Comparison of ENCODE assay signal across 17 cellular contexts in genomic region chr7:158188676-158189075, GRCh38.
DNase-seq lines count a peak whose midpoint lies in the region; ATAC-seq and TF ChIP-seq lines count a peak whose summit lies in the region.
"Had no signal": no experiment of that assay in that cellular context is flagged by ENCODE, and none has a peak within 500 bp of the region (broad histone marks: within the 10 kb centered on the region; RNA-seq: fewer than 3 reads in every experiment).

No MANE protein-coding gene starts in this region.

- CTCF ChIA-PET in CD4-positive, alpha-beta memory T cell (lab: Charles Lee; ENCODE audit: partially characterized antibody): no interaction called here

- no peak overlapping the region for H3K4me2 ChIP-seq in mesenchymal stem cell (ENCODE audit: low read length, poor library complexity, severe bottlenecking)
- H3K4me2 ChIP-seq: BLaER1 had no signal

- POLR2A ChIA-PET in CD4-positive, alpha-beta memory T cell (lab: Charles Lee; ENCODE audit: partially characterized antibody): no interaction called here

- no peaks in the 10 kb centered on the region for H3K4me1 Mint-ChIP-seq in endodermal cell
- no peaks in the 10 kb centered on the region for H3K4me1 Mint-ChIP-seq in CD4-positive, alpha-beta memory T cell
- H3K4me1 Mint-ChIP-seq: B cell; CD4-positive, CD25-positive, alpha-beta regulatory T cell; CD8-positive, alpha-beta memory T cell had no signal

- no peak overlapping the region for H3K14ac ChIP-seq in mesenchymal stem cell (ENCODE audit: low read length in 2 of 2)

- no peak overlapping the region for H2BK120ac ChIP-seq in mesenchymal stem cell (ENCODE audit: low read depth, low read length)

- H2BK12ac ChIP-seq in mesenchymal stem cell (ENCODE audit: low read length in 2 of 2): no peak overlapping the region

- H3K9me3 Mint-ChIP-seq in endodermal cell: peaks cover 6% of the 10 kb centered on the region
- H3K9me3 Mint-ChIP-seq in CD4-positive, alpha-beta memory T cell: peaks cover 0 to 7% (median 2%) of the 10 kb centered on the region in 8 donors

- no peak overlapping the region for H3K27ac Mint-ChIP-seq in endodermal cell
- H3K27ac Mint-ChIP-seq in CD4-positive, alpha-beta memory T cell: no peak overlapping the region
- H3K27ac Mint-ChIP-seq: B cell; CD4-positive, CD25-positive, alpha-beta regulatory T cell; CD8-positive, alpha-beta memory T cell had no signal

- no peak overlapping the region for H3K4me3 Mint-ChIP-seq in endodermal cell
- H3K4me3 Mint-ChIP-seq in CD4-positive, alpha-beta memory T cell: no peak overlapping the region
- H3K4me3 Mint-ChIP-seq: B cell; CD4-positive, CD25-positive, alpha-beta regulatory T cell; CD8-positive, alpha-beta memory T cell had no signal

- no peak overlapping the region for H3K4ac ChIP-seq in mesenchymal stem cell (ENCODE audit: low read depth in 1 of 2, low read length in 2 of 2)

- no peak overlapping the region for H3K18ac ChIP-seq in mesenchymal stem cell (ENCODE audit: low read depth in 1 of 2, low read length in 2 of 2)

- no peaks in the 10 kb centered on the region for H3K36me3 Mint-ChIP-seq in endodermal cell (ENCODE audit: low read depth)
- H3K36me3 Mint-ChIP-seq in CD4-positive, alpha-beta memory T cell: no peaks in the 10 kb centered on the region
- H3K36me3 Mint-ChIP-seq: CD4-positive, CD25-positive, alpha-beta regulatory T cell; CD8-positive, alpha-beta memory T cell had no signal

- intact Hi-C loops in testis (cut with DNase I; ENCODE audit: low total_unique reads) (no loop called here), aorta (cut with DNase I) (no loop called here)
- intact Hi-C loops in CD4-positive, alpha-beta memory T cell (cut with micrococcal nuclease): no loop called here

- H4K91ac ChIP-seq in mesenchymal stem cell (ENCODE audit: low read length): peak overlapping the region; percentile 48

- H3K23ac ChIP-seq in mesenchymal stem cell (ENCODE audit: low read length in 2 of 2): no peak overlapping the region

- H3K9me3 ChIP-seq in endodermal cell (ENCODE audit: control insufficient read depth, low read length) (peaks cover 75% of the 10 kb centered on the region), mesenchymal stem cell (ENCODE audit: control insufficient read depth, low read length) (peaks cover 10% of the 10 kb centered on the region), testis (no peaks in the 10 kb centered on the region), aorta (ENCODE audit: control insufficient read depth, low read length) (no peaks in the 10 kb centered on the region)
- H3K9me3 ChIP-seq in CD4-positive, alpha-beta memory T cell (ENCODE audit: control insufficient read depth in 1 of 2, low read length in 2 of 2): no peaks in the 10 kb centered on the region

- H3K4me3 ChIP-seq in endodermal cell (ENCODE audit: low read length) (peak overlapping the region; percentile 29), mesenchymal stem cell (ENCODE audit: insufficient read depth in 1 of 2, low read depth in 1 of 2, low read length in 2 of 2) (no peak overlapping the region), testis (no peak overlapping the region), aorta (ENCODE audit: low read length in 2 of 2) (no peak overlapping the region)
- no peak overlapping the region for H3K4me3 ChIP-seq in CD4-positive, alpha-beta memory T cell (ENCODE audit: low read length in 2 of 2)
- H3K4me3 ChIP-seq: BLaER1 had no signal

- H2BK15ac ChIP-seq in mesenchymal stem cell (ENCODE audit: low read depth, poor library complexity, severe bottlenecking): no peak overlapping the region

- H3K36me3 ChIP-seq in endodermal cell (ENCODE audit: control insufficient read depth, insufficient read depth, low read length) (no peaks in the 10 kb centered on the region), mesenchymal stem cell (ENCODE audit: control insufficient read depth in 1 of 2, insufficient read depth in 2 of 2, low read depth in 1 of 2, low read length in 2 of 2) (no peaks in the 10 kb centered on the region), testis (ENCODE audit: low read depth, missing control alignments) (no peaks in the 10 kb centered on the region), aorta (ENCODE audit: control insufficient read depth in 1 of 2, insufficient read depth in 2 of 2, low read length in 1 of 2) (no peaks in the 10 kb centered on the region)
- H3K36me3 ChIP-seq in CD4-positive, alpha-beta memory T cell (ENCODE audit: insufficient read depth, low read length): no peaks in the 10 kb centered on the region

- no peaks in the 10 kb centered on the region for H3K79me1 ChIP-seq in mesenchymal stem cell (replicated peaks; ENCODE audit: low read length, poor library complexity, severe bottlenecking)

- H3K27ac ChIP-seq in endodermal cell (ENCODE audit: low read depth, low read length) (no peak overlapping the region), mesenchymal stem cell (ENCODE audit: low read length, poor library complexity, severe bottlenecking) (no peak overlapping the region), testis (no peak overlapping the region), aorta (ENCODE audit: low read depth in 1 of 2, low read length in 2 of 2) (no peak overlapping the region)
- no peak overlapping the region for H3K27ac ChIP-seq in CD4-positive, alpha-beta memory T cell (ENCODE audit: low read depth, low read length)
- H3K27ac ChIP-seq: 22Rv1, BLaER1, C4-2B had no signal

- H4K8ac ChIP-seq in mesenchymal stem cell (ENCODE audit: low read length): no peak overlapping the region

- H3K27me3 ChIP-seq in endodermal cell (ENCODE audit: control insufficient read depth, insufficient read depth, low read length, poor library complexity, severe bottlenecking): no peaks in the 10 kb centered on the region
- H3K27me3 ChIP-seq in mesenchymal stem cell (ENCODE audit: control insufficient read depth in 1 of 2, insufficient read depth in 1 of 2, low read length in 2 of 2): no peaks in the 10 kb centered on the region
- no peaks in the 10 kb centered on the region for H3K27me3 ChIP-seq in testis
- H3K27me3 ChIP-seq in aorta (ENCODE audit: control insufficient read depth in 1 of 2, insufficient read depth in 2 of 2, low read length in 1 of 2): no peaks in the 10 kb centered on the region
- no peaks in the 10 kb centered on the region for H3K27me3 ChIP-seq in CD4-positive, alpha-beta memory T cell (ENCODE audit: insufficient read depth, low read length)
- H3K27me3 ChIP-seq: BLaER1 had no signal

- H2BK5ac ChIP-seq in mesenchymal stem cell (ENCODE audit: low read depth, low read length, poor library complexity, severe bottlenecking): no peak overlapping the region

- no peak overlapping the region for H2AFZ ChIP-seq in mesenchymal stem cell (ENCODE audit: low read depth, low read length)

- peak; percentile 3 for DNase-seq in GM13977 (ENCODE audit: low spot score)
- no peak for DNase-seq in endodermal cell
- DNase-seq in mesenchymal stem cell: no peak
- DNase-seq in testis: peak; percentile 65
- DNase-seq in G401 (ENCODE audit: low spot score): no peak
- no peak for DNase-seq in aorta
- DNase-seq in CD4-positive, alpha-beta memory T cell: no peak
- DNase-seq: CD4-positive, CD25-positive, alpha-beta regulatory T cell; CD8-positive, alpha-beta memory T cell; DMS 273 treated with DMSO at 0.1 percent for 48 hours; DMS79; GOT3; HCEC 1CT had no signal

- H3K4me1 ChIP-seq in endodermal cell (ENCODE audit: control insufficient read depth, insufficient read depth, low read length): no peaks in the 10 kb centered on the region
- H3K4me1 ChIP-seq in mesenchymal stem cell (ENCODE audit: control insufficient read depth, insufficient read depth, low read depth, low read length): no peaks in the 10 kb centered on the region
- no peaks in the 10 kb centered on the region for H3K4me1 ChIP-seq in testis
- H3K4me1 ChIP-seq in aorta (ENCODE audit: control insufficient read depth in 1 of 2, insufficient read depth in 2 of 2, low read length in 2 of 2): no peaks in the 10 kb centered on the region
- H3K4me1 ChIP-seq in CD4-positive, alpha-beta memory T cell (ENCODE audit: insufficient read depth, low read length): no peaks in the 10 kb centered on the region
- H3K4me1 ChIP-seq: BLaER1 had no signal

- H3K27me3 Mint-ChIP-seq in endodermal cell (ENCODE audit: insufficient read depth): no peaks in the 10 kb centered on the region
- no peaks in the 10 kb centered on the region for H3K27me3 Mint-ChIP-seq in CD4-positive, alpha-beta memory T cell
- H3K27me3 Mint-ChIP-seq: B cell; CD4-positive, CD25-positive, alpha-beta regulatory T cell had no signal

- ATAC-seq in aorta (ENCODE audit: low FRiP score): no peak

- no peak overlapping the region for H2AK5ac ChIP-seq in mesenchymal stem cell (ENCODE audit: low read length, severe bottlenecking)

- H3K9ac ChIP-seq in endodermal cell (ENCODE audit: extremely low read depth, low read length, poor library complexity, severe bottlenecking) (no peak overlapping the region), mesenchymal stem cell (ENCODE audit: low read length) (no peak overlapping the region)
- H3K9ac ChIP-seq: BLaER1 had no signal

- TF ChIP-seq CTCF in GM13977 (IDR thresholded peaks at IDR 0.05; ENCODE audit: extremely low read depth, insufficient read depth, missing control alignments) (no peak), endodermal cell (conservative IDR thresholded peaks at IDR 0.05) (no peak), testis (IDR thresholded peaks at IDR 0.05) (no peak)

- in situ Hi-C loops in GM13977 (cut with MboI; ENCODE audit: low pct_unique_long_range_greater_than_20kb, low sequenced_read_pairs, unreplicated experiment) (no loop called here), G401 (cut with HindIII; ENCODE audit: low sequenced_read_pairs) (no loop called here)

- 88 to 91% methylated on average over 15 of the region's 15 CpGs for WGBS in endodermal cell (ENCODE audit: insufficient coverage in 1 of 2, insufficient read length in 1 of 2), 2 experiments
- 80% methylated on average over 15 of the region's 15 CpGs for WGBS in mesenchymal stem cell
- 63 to 83% methylated on average over 1 to 15 of the region's 15 CpGs for WGBS in testis, 2 donors
- 91 to 95% methylated on average over 15 of the region's 15 CpGs for WGBS in aorta, 2 donors

- TF ChIP-seq POLR2A in testis (IDR thresholded peaks at IDR 0.05): no peak

Comparison
In these comparisons a context has a peak if more than half of its experiments do, and no peak if none do; other contexts are left out.
1. DNase-seq: peak in GM13977 (single experiment) and testis (single experiment); none in endodermal cell (single experiment), mesenchymal stem cell (single experiment), G401 (single experiment), aorta (0 of 2) and CD4-positive, alpha-beta memory T cell (0 of 5).